9 cellular contexts compared by ENCODE assay signal in genomic region chr5:73792687-73793320, GRCh38.
DNase-seq lines count a peak whose midpoint lies in the region; ATAC-seq and TF ChIP-seq lines count a peak whose summit lies in the region.
"Had no signal": no experiment of that assay in that cellular context is flagged by ENCODE, and none has a peak within 500 bp of the region (broad histone marks: within the 10 kb centered on the region; RNA-seq: fewer than 3 reads in every experiment).

No MANE protein-coding gene starts in this region.

- H3K4me1 ChIP-seq in GM23338 (ENCODE audit: insufficient read depth) (no peaks in the 10 kb centered on the region), mammary epithelial cell (ENCODE audit: insufficient read depth, low read length) (peaks cover 35% of the 10 kb centered on the region)

- no peak overlapping the region for H3K27ac Mint-ChIP-seq in GM23338
- H3K27ac Mint-ChIP-seq: activated naive CD8-positive, alpha-beta T cell had no signal

- TF ChIP-seq CTCF in GM23338 (conservative IDR thresholded peaks at IDR 0.05; ENCODE audit: low read depth in 2 of 2) (peak; percentile 96 to 98), WI38 (IDR thresholded peaks at IDR 0.05; ENCODE audit: low read depth, low read length) (peak; percentile 94), mammary epithelial cell (conservative IDR thresholded peaks at IDR 0.05 in 1 of 2, IDR thresholded peaks at IDR 0.05 in 1 of 2; ENCODE audit: extremely low read depth in 1 of 2, insufficient read depth in 1 of 2, low read depth in 1 of 2, low read length in 2 of 2) (peak; percentile 97 to 99), kidney epithelial cell (IDR thresholded peaks at IDR 0.05; ENCODE audit: insufficient read depth, low read length, poor library complexity, severe bottlenecking) (peak; percentile 97)

- 10% methylated on average over 2 of the region's 2 CpGs for WGBS in mammary epithelial cell (ENCODE audit: low coverage, missing lambda C conversion rate)

- dilution Hi-C loops in mammary epithelial cell (cut with HindIII; ENCODE audit: low sequenced_read_pairs) = loop anchor here (25.0 kb wide), 1 partner anchor 206 kb away; no protein-coding TSS in a partner anchor

- no peak overlapping the region for H3K27ac ChIP-seq in GM23338 (ENCODE audit: low read depth)
- H3K27ac ChIP-seq in mammary epithelial cell (ENCODE audit: insufficient read depth, low read depth, low read length) = no peak overlapping the region

- H3K79me2 ChIP-seq in GM23338 (replicated peaks; ENCODE audit: insufficient read depth) = no peaks in the 10 kb centered on the region
- H3K79me2 ChIP-seq in mammary epithelial cell (ENCODE audit: insufficient read depth, low read length) = peaks cover 13% of the 10 kb centered on the region

- in situ Hi-C loops in mammary epithelial cell (cut with MboI; ENCODE audit: low sequenced_read_pairs in 2 of 2) = loop anchor here (5.0 kb wide), 1 partner anchor 201 kb away; no protein-coding TSS in a partner anchor

- no peaks in the 10 kb centered on the region for H3K9me3 Mint-ChIP-seq in GM23338

- no TSS peak for BruUV-seq in mammary epithelial cell (replicated peaks; lab: Mats Ljungman, UMichigan)

- H3K4me3 Mint-ChIP-seq in GM23338 = no peak overlapping the region
- H3K4me3 Mint-ChIP-seq: activated naive CD8-positive, alpha-beta T cell had no signal

- H3K27me3 Mint-ChIP-seq in GM23338 (ENCODE audit: insufficient read depth, low read depth, poor library complexity) = peaks cover 2% of the 10 kb centered on the region

- H3K9ac ChIP-seq in mammary epithelial cell (ENCODE audit: insufficient read depth, low read length) = no peak overlapping the region

- intact Hi-C loops in mammary epithelial cell (cut with micrococcal nuclease) = loop anchor here (1.0 to 5.0 kb wide), 4 partner anchors 101 to 854 kb away; no protein-coding TSS in a partner anchor

- DNase-seq in D341Med (ENCODE audit: low spot score) = peak; percentile 77
- DNase-seq in GM23338 (ENCODE audit: low spot score) = peak; percentile 83
- peak; percentile 7 to 34 for DNase-seq in NCI-H1930 (lab: John Stamatoyannopoulos, UW)
- DNase-seq in mammary epithelial cell = peak; percentile 61
- no peak for DNase-seq in kidney epithelial cell (ENCODE audit: low read depth)
- DNase-seq in stimulated activated CD4-positive, alpha-beta T cell treated with anti-CD3 and anti-CD28 coated beads, Interleukin-2, amount 100 ng/mL, for 4 hours (ENCODE audit: low read depth) = peak; percentile 30
- DNase-seq in 8988T = no peak

- H3K4me3 ChIP-seq in GM23338 (no peak overlapping the region), WI38 (ENCODE audit: low read depth, low read length) (no peak overlapping the region), mammary epithelial cell (replicated peaks in 1 of 3; ENCODE audit: insufficient read depth in 1 of 3, low read depth in 2 of 3, low read length in 3 of 3) (no peak overlapping the region), kidney epithelial cell (ENCODE audit: low read depth, low read length) (no peak overlapping the region)

- H2AFZ ChIP-seq in GM23338 = no peak overlapping the region
- H2AFZ ChIP-seq in mammary epithelial cell (ENCODE audit: low read depth, low read length) = no peak overlapping the region

- no peaks in the 10 kb centered on the region for H3F3A ChIP-seq in GM23338 (replicated peaks; ENCODE audit: low read depth)

- H3K27me3 ChIP-seq in GM23338 (ENCODE audit: insufficient read depth) (no peaks in the 10 kb centered on the region), mammary epithelial cell (ENCODE audit: insufficient read depth, low read length) (no peaks in the 10 kb centered on the region), kidney epithelial cell (ENCODE audit: control insufficient read depth, insufficient read depth, low read length) (no peaks in the 10 kb centered on the region)

- CTCF ChIA-PET in mammary epithelial cell (lab: Charles Lee; ENCODE audit: low non-redundant PET) = interaction anchor here (0.6 to 0.8 kb wide), 3 partner anchors 22 to 120 kb away, joined by 3 to 4 read pairs (median 4); no protein-coding TSS in a partner anchor

- peak; percentile 86 for ATAC-seq in GM23338

- H4K20me1 ChIP-seq in GM23338 (replicated peaks; ENCODE audit: insufficient read depth) (0 out of 2 replicates have a peak, but pooled peaks cover 2% of the 10 kb centered on the region), mammary epithelial cell (ENCODE audit: insufficient read depth, low read length) (no peaks in the 10 kb centered on the region)

- H3K9me2 ChIP-seq in GM23338 (ENCODE audit: insufficient read depth) = 0 out of 2 replicates have a peak, but pooled peaks cover 5% of the 10 kb centered on the region

- no peak overlapping the region for H3K4me2 ChIP-seq in GM23338
- H3K4me2 ChIP-seq in mammary epithelial cell (ENCODE audit: insufficient read depth, low read depth, low read length) = no peak overlapping the region

- H3K9me3 ChIP-seq in mammary epithelial cell (replicated peaks; ENCODE audit: insufficient read depth, low read length) = no peaks in the 10 kb centered on the region

- H3K36me3 ChIP-seq in GM23338 (ENCODE audit: insufficient read depth) (no peaks in the 10 kb centered on the region), mammary epithelial cell (ENCODE audit: insufficient read depth, low read length) (peaks cover 4% of the 10 kb centered on the region), kidney epithelial cell (ENCODE audit: control insufficient read depth, insufficient read depth, low read length) (peaks cover 2% of the 10 kb centered on the region)

- H3K36me3 Mint-ChIP-seq in GM23338 (ENCODE audit: low read depth) = no peaks in the 10 kb centered on the region
- H3K36me3 Mint-ChIP-seq: activated naive CD8-positive, alpha-beta T cell had no signal

- peaks cover 23% of the 10 kb centered on the region for H3K4me1 Mint-ChIP-seq in GM23338

TF ChIP-seq in GM23338, 12 proteins besides CTCF, POLR2A, EP300 and RAD21 (continues in another document):
- no peak for TF ChIP-seq REST (IDR thresholded peaks at IDR 0.05; ENCODE audit: unreplicated experiment)
- TF ChIP-seq EZH2 (IDR thresholded peaks at IDR 0.05; ENCODE audit: low read depth, unreplicated experiment) = no peak
- TF ChIP-seq EZH2phosphoT487 (IDR thresholded peaks at IDR 0.05; ENCODE audit: unreplicated experiment) = no peak
- no peak for TF ChIP-seq JUNB (IDR thresholded peaks at IDR 0.05; ENCODE audit: unreplicated experiment)
- TF ChIP-seq STAT1 (IDR thresholded peaks at IDR 0.05; ENCODE audit: unreplicated experiment) = no peak
- TF ChIP-seq ZNF331 (CRISPR knock-in tag; IDR thresholded peaks at IDR 0.05; ENCODE audit: low read depth) = no peak
- TF ChIP-seq POLR2AphosphoS5 (IDR thresholded peaks at IDR 0.05; ENCODE audit: low read depth) = no peak
- no peak for TF ChIP-seq ETS1 (IDR thresholded peaks at IDR 0.05)

Comparison
In these comparisons a context has a peak if more than half of its experiments do, and no peak if none do; other contexts are left out.
1. DNase-seq: peak in D341Med (single experiment), GM23338 (single experiment), NCI-H1930 (2 of 2), mammary epithelial cell (single experiment) and stimulated activated CD4-positive, alpha-beta T cell treated with anti-CD3 and anti-CD28 coated beads, Interleukin-2, amount 100 ng/mL, for 4 hours (single experiment); none in kidney epithelial cell (single experiment) and 8988T (single experiment).
2. Peak in every context shown above with its lines, with median percentiles within 50 percentile points of each other: CTCF ChIP-seq.